ENCODE assay signal across 1 cellular context in genomic region chr17:43018932-43019331, GRCh38.
TF ChIP-seq lines count a peak whose summit lies in the region.

No MANE protein-coding gene starts in this region.

TF ChIP-seq in GM23338, 12 proteins besides CTCF, POLR2A, EP300 and RAD21 (continued from another document):
- no peak for TF ChIP-seq REST (IDR thresholded peaks at IDR 0.05; ENCODE audit: unreplicated experiment)
- TF ChIP-seq CREB1 (CRISPR knock-in tag; IDR thresholded peaks at IDR 0.05; ENCODE audit: low read depth): no peak
- TF ChIP-seq JUNB (IDR thresholded peaks at IDR 0.05; ENCODE audit: unreplicated experiment): no peak
- TF ChIP-seq POLR2AphosphoS5 (IDR thresholded peaks at IDR 0.05; ENCODE audit: low read depth): no peak
- no peak for TF ChIP-seq ZNF114 (CRISPR knock-in tag; IDR thresholded peaks at IDR 0.05)
- TF ChIP-seq, protein P1, sequence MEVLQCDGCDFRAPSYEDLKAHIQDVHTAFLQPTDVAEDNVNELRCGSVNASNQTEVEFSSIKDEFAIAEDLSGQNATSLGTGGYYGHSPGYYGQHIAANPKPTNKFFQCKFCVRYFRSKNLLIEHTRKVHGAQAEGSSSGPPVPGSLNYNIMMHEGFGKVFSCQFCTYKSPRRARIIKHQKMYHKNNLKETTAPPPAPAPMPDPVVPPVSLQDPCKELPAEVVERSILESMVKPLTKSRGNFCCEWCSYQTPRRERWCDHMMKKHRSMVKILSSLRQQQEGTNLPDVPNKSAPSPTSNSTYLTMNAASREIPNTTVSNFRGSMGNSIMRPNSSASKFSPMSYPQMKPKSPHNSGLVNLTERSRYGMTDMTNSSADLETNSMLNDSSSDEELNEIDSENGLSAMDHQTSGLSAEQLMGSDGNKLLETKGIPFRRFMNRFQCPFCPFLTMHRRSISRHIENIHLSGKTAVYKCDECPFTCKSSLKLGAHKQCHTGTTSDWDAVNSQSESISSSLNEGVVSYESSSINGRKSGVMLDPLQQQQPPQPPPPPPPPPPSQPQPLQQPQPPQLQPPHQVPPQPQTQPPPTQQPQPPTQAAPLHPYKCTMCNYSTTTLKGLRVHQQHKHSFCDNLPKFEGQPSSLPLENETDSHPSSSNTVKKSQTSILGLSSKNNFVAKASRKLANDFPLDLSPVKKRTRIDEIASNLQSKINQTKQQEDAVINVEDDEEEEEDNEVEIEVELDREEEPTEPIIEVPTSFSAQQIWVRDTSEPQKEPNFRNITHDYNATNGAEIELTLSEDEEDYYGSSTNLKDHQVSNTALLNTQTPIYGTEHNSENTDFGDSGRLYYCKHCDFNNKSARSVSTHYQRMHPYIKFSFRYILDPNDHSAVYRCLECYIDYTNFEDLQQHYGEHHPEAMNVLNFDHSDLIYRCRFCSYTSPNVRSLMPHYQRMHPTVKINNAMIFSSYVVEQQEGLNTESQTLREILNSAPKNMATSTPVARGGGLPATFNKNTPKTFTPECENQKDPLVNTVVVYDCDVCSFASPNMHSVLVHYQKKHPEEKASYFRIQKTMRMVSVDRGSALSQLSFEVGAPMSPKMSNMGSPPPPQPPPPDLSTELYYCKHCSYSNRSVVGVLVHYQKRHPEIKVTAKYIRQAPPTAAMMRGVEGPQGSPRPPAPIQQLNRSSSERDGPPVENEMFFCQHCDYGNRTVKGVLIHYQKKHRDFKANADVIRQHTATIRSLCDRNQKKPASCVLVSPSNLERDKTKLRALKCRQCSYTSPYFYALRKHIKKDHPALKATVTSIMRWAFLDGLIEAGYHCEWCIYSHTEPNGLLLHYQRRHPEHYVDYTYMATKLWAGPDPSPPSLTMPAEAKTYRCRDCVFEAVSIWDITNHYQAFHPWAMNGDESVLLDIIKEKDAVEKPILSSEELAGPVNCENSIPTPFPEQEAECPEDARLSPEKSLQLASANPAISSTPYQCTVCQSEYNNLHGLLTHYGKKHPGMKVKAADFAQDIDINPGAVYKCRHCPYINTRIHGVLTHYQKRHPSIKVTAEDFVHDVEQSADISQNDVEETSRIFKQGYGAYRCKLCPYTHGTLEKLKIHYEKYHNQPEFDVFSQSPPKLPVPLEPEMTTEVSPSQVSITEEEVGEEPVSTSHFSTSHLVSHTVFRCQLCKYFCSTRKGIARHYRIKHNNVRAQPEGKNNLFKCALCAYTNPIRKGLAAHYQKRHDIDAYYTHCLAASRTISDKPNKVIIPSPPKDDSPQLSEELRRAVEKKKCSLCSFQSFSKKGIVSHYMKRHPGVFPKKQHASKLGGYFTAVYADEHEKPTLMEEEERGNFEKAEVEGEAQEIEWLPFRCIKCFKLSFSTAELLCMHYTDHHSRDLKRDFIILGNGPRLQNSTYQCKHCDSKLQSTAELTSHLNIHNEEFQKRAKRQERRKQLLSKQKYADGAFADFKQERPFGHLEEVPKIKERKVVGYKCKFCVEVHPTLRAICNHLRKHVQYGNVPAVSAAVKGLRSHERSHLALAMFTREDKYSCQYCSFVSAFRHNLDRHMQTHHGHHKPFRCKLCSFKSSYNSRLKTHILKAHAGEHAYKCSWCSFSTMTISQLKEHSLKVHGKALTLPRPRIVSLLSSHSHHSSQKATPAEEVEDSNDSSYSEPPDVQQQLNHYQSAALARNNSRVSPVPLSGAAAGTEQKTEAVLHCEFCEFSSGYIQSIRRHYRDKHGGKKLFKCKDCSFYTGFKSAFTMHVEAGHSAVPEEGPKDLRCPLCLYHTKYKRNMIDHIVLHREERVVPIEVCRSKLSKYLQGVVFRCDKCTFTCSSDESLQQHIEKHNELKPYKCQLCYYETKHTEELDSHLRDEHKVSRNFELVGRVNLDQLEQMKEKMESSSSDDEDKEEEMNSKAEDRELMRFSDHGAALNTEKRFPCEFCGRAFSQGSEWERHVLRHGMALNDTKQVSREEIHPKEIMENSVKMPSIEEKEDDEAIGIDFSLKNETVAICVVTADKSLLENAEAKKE (CRISPR knock-in tag; IDR thresholded peaks at IDR 0.05): no peak
TF ChIP-seq in GM23338: peak in this region for 0.
